ENCODE assay signal across 1 cellular context in genomic region chr19:44765949-44766335, GRCh38.
TF ChIP-seq lines count a peak whose summit lies in the region.

No MANE protein-coding gene starts in this region.

TF ChIP-seq in K562, 482 proteins besides CTCF, POLR2A, EP300 and RAD21:
- TF ChIP-seq PATZ1 (CRISPR knock-in tag; IDR thresholded peaks at IDR 0.05; ENCODE audit: borderline replicate concordance) (no peak), RBFOX2 (IDR thresholded peaks at IDR 0.05; ENCODE audit: low read depth, low read length) (no peak), SOX6 (IDR thresholded peaks at IDR 0.05) (no peak), BCOR (IDR thresholded peaks at IDR 0.05) (0 out of 2 replicates have a peak, but pooled peaks have one; percentile 13), CCNT2 (IDR thresholded peaks at IDR 0.05; ENCODE audit: borderline replicate concordance, extremely low read depth, insufficient read length, low read depth, low read length) (no peak), IFI16 (CRISPR knock-in tag; IDR thresholded peaks at IDR 0.05) (no peak), HDAC3 (IDR thresholded peaks at IDR 0.05; ENCODE audit: borderline replicate concordance, partially characterized antibody) (no peak), HBP1 (CRISPR knock-in tag; IDR thresholded peaks at IDR 0.05) (no peak), REST (CRISPR knock-in tag; IDR thresholded peaks at IDR 0.05; ENCODE audit: low read depth) (no peak), MEF2D (tag; conservative IDR thresholded peaks at IDR 0.05; ENCODE audit: low read depth) (no peak), GATA2 (CRISPR knock-in tag; IDR thresholded peaks at IDR 0.05) (no peak), ETS1 (conservative IDR thresholded peaks at IDR 0.05; ENCODE audit: control insufficient read depth, low read depth, low read length) (no peak), FOXJ3 (CRISPR knock-in tag; IDR thresholded peaks at IDR 0.05) (no peak), ESRRA (IDR thresholded peaks at IDR 0.05; ENCODE audit: borderline replicate concordance, low read depth) (no peak), CEBPB (tag; IDR thresholded peaks at IDR 0.05) (peak; percentile 6; the same call in 1 of the 2 replicates), ARNT (IDR thresholded peaks at IDR 0.05) (no peak), THAP7 (CRISPR knock-in tag; IDR thresholded peaks at IDR 0.05) (no peak), ZFP30 (CRISPR knock-in tag; IDR thresholded peaks at IDR 0.05; ENCODE audit: borderline replicate concordance) (no peak), ZNF121 (CRISPR knock-in tag; conservative IDR thresholded peaks at IDR 0.05) (peak; percentile 74), NR0B1 (IDR thresholded peaks at IDR 0.05; ENCODE audit: partially characterized antibody) (no peak), ZC3H4 (CRISPR knock-in tag; IDR thresholded peaks at IDR 0.05; ENCODE audit: borderline replicate concordance) (no peak)
